ENCODE assay signal across 17 cellular contexts in genomic region chr10:133293810-133294119, GRCh38. TPM values are rescaled to one million over a fixed set of nuclear protein-coding genes. Genes with fewer than 3 reads are reported as not detected.
DNase-seq lines count a peak whose midpoint lies in the region; ATAC-seq and TF ChIP-seq lines count a peak whose summit lies in the region.
"Had no signal": no experiment of that assay in that cellular context is flagged by ENCODE, and none has a peak within 500 bp of the region (broad histone marks: within the 10 kb centered on the region; RNA-seq: fewer than 3 reads in every experiment).

No MANE protein-coding gene starts in this region.

- H3K9me2 ChIP-seq in SK-N-SH = no peaks in the 10 kb centered on the region

- ATAC-seq in SK-N-SH treated with all-trans-retinoic acid at 6 μM for 48 hours (no peak; the same call in 2 of the 3 replicates), upper lobe of left lung (ENCODE audit: low FRiP score in 2 of 2) (no peak)
- ATAC-seq in stimulated activated memory B cell treated with anti-CD40 and anti-IgM and Interleukin-4, amounts not matched to agents 10 μg/mL and 1 μg/mL and 100 μg/mL, for 72 hours = no peak
- ATAC-seq: HepG2 had no signal

- no peak overlapping the region for H2AFZ ChIP-seq in SK-N-SH (ENCODE audit: low read depth)
- H2AFZ ChIP-seq in fibroblast of lung (ENCODE audit: low read length) = no peak overlapping the region

- H3K27me3 Mint-ChIP-seq in stimulated activated memory B cell treated with anti-CD40 and anti-IgM and Interleukin-4, amounts not matched to agents 10 μg/mL and 1 μg/mL and 100 μg/mL, for 72 hours = no peaks in the 10 kb centered on the region

- H3K27ac Mint-ChIP-seq in stimulated activated memory B cell treated with anti-CD40 and anti-IgM and Interleukin-4, amounts not matched to agents 10 μg/mL and 1 μg/mL and 100 μg/mL, for 72 hours = no peak overlapping the region

- H3K4me2 ChIP-seq in SK-N-SH (peak overlapping the region; percentile 68; the same call in 1 of the 2 replicates), fibroblast of lung (ENCODE audit: extremely low read depth, insufficient read depth, low read length) (no peak overlapping the region)
- H3K4me2 ChIP-seq: BLaER1 had no signal

- H3K27me3 ChIP-seq in SK-N-SH (ENCODE audit: insufficient read depth) = no peaks in the 10 kb centered on the region
- no peaks in the 10 kb centered on the region for H3K27me3 ChIP-seq in fibroblast of lung (ENCODE audit: control insufficient read depth, insufficient read depth, low read length)
- no peaks in the 10 kb centered on the region for H3K27me3 ChIP-seq in upper lobe of left lung
- no peaks in the 10 kb centered on the region for H3K27me3 ChIP-seq in uterus
- H3K27me3 ChIP-seq: BLaER1, SJCRH30 had no signal

- no peak overlapping the region for H3K4me3 Mint-ChIP-seq in stimulated activated memory B cell treated with anti-CD40 and anti-IgM and Interleukin-4, amounts not matched to agents 10 μg/mL and 1 μg/mL and 100 μg/mL, for 72 hours

- H3K4me1 ChIP-seq in SK-N-SH (ENCODE audit: control insufficient read depth in 1 of 2, insufficient read depth in 2 of 2, low read depth in 1 of 2, low read length in 1 of 2) (peaks cover 0 to 14% of the 10 kb centered on the region in 2 experiments; a peak in 2 of 4 replicates), fibroblast of lung (ENCODE audit: control insufficient read depth, extremely low read depth, insufficient read depth, low read length) (peaks cover 13% of the 10 kb centered on the region), upper lobe of left lung (peaks cover 0 to 11% (median 4%) of the 10 kb centered on the region in 4 donors), uterus (no peaks in the 10 kb centered on the region)
- H3K4me1 ChIP-seq: BLaER1, SJCRH30 had no signal

- H3K4me1 Mint-ChIP-seq in stimulated activated memory B cell treated with anti-CD40 and anti-IgM and Interleukin-4, amounts not matched to agents 10 μg/mL and 1 μg/mL and 100 μg/mL, for 72 hours = no peaks in the 10 kb centered on the region

- no peak for TF ChIP-seq POLR2A in upper lobe of left lung (IDR thresholded peaks at IDR 0.05)
- no peak for TF ChIP-seq POLR2A in uterus (IDR thresholded peaks at IDR 0.05)

- CTCF ChIA-PET in SK-N-SH (lab: Yijun Ruan, JAX) (interaction anchor here (1.2 kb wide), 1 partner anchor 14 kb away, joined by 5 read pairs; no protein-coding TSS in a partner anchor), RWPE1 (lab: Yijun Ruan, JAX) (interaction anchor here (0.8 to 1.4 kb wide), 2 partner anchors 14 to 36 kb away, joined by 4 read pairs; no protein-coding TSS in a partner anchor)

- H3K36me3 Mint-ChIP-seq in stimulated activated memory B cell treated with anti-CD40 and anti-IgM and Interleukin-4, amounts not matched to agents 10 μg/mL and 1 μg/mL and 100 μg/mL, for 72 hours = peaks cover 66% of the 10 kb centered on the region

- TF ChIP-seq RAD21 in SK-N-SH (IDR thresholded peaks at IDR 0.05; ENCODE audit: low read length) = no peak

- H3K9me3 Mint-ChIP-seq in stimulated activated memory B cell treated with anti-CD40 and anti-IgM and Interleukin-4, amounts not matched to agents 10 μg/mL and 1 μg/mL and 100 μg/mL, for 72 hours = no peaks in the 10 kb centered on the region

- H3K4me3 ChIP-seq in SK-N-SH (ENCODE audit: low read depth in 2 of 2, low read length in 1 of 2) (no peak overlapping the region), fibroblast of lung (replicated peaks in 1 of 4; ENCODE audit: control extremely low read depth in 1 of 4, insufficient read depth in 1 of 4, low read depth in 3 of 4, low read length in 4 of 4) (no peak overlapping the region), upper lobe of left lung (no peak overlapping the region), uterus (no peak overlapping the region)
- H3K4me3 ChIP-seq: BLaER1, SJCRH30 had no signal

- peaks cover 8% of the 10 kb centered on the region for H3F3A ChIP-seq in SK-N-SH (replicated peaks; ENCODE audit: insufficient read depth)

- H3K36me3 ChIP-seq in SK-N-SH (replicated peaks in 1 of 2; ENCODE audit: control insufficient read depth in 1 of 2, insufficient read depth in 2 of 2, low read length in 1 of 2) (peaks cover 12 to 66% of the 10 kb centered on the region in 2 experiments), fibroblast of lung (ENCODE audit: control insufficient read depth, insufficient read depth, low read length) (peaks cover 46% of the 10 kb centered on the region), upper lobe of left lung (peaks cover 40 to 88% (median 85%) of the 10 kb centered on the region in 4 donors), uterus (no peaks in the 10 kb centered on the region)

- TF ChIP-seq CTCF in SK-N-SH (IDR thresholded peaks at IDR 0.05) = no peak
- TF ChIP-seq CTCF in RWPE1 (conservative IDR thresholded peaks at IDR 0.05; ENCODE audit: low read depth) = no peak
- TF ChIP-seq CTCF in fibroblast of lung (conservative IDR thresholded peaks at IDR 0.05 in 1 of 2, IDR thresholded peaks at IDR 0.05 in 1 of 2; ENCODE audit: low read depth in 1 of 2, low read length in 2 of 2) = no peak
- no peak for TF ChIP-seq CTCF in upper lobe of left lung (IDR thresholded peaks at IDR 0.05)
- TF ChIP-seq CTCF in uterus (IDR thresholded peaks at IDR 0.05) = no peak

- intact Hi-C loops in uterus (cut with DNase I; ENCODE audit: low total_unique reads) = no loop called here

- H4K20me1 ChIP-seq in SK-N-SH (ENCODE audit: insufficient read depth) (no peaks in the 10 kb centered on the region), fibroblast of lung (ENCODE audit: control insufficient read depth, extremely low read depth, insufficient read depth, low read length) (no peaks in the 10 kb centered on the region)

- TF ChIP-seq EP300 in SK-N-SH (IDR thresholded peaks at IDR 0.05; ENCODE audit: borderline replicate concordance in 1 of 2, low read depth in 1 of 2, low read length in 1 of 2) (no peak), upper lobe of left lung (IDR thresholded peaks at IDR 0.05) (no peak)

- POLR2A ChIA-PET in SK-N-SH (lab: Yijun Ruan, JAX) = no interaction called here
- POLR2A ChIA-PET in RWPE1 (lab: Yijun Ruan, JAX; ENCODE audit: low non-redundant PET) = interaction anchor here (1.3 kb wide), 1 partner anchor 35 kb away, joined by 5 read pairs; no protein-coding TSS in a partner anchor

- H3K27ac ChIP-seq in SK-N-SH (ENCODE audit: low read depth in 2 of 2, low read length in 1 of 2) = peak overlapping the region in 1 of 2 experiments; percentile 49; a peak in 1 of 4 replicates
- peak overlapping the region; percentile 77 for H3K27ac ChIP-seq in RWPE1
- peak overlapping the region; percentile 54 for H3K27ac ChIP-seq in fibroblast of lung (ENCODE audit: insufficient read depth, low read length)
- peak overlapping the region in 3 of 4 donors; percentile 48 to 88 (median 60) for H3K27ac ChIP-seq in upper lobe of left lung
- no peak overlapping the region for H3K27ac ChIP-seq in uterus
- H3K27ac ChIP-seq: 22Rv1, BLaER1, SJCRH30 had no signal

- DNase-seq in SK-N-SH (no peak), RWPE1 (ENCODE audit: low spot score) (no peak), fibroblast of lung (ENCODE audit: low read depth in 2 of 2) (no peak), upper lobe of left lung (no peak), kidney glomerular epithelial cell (lab: John Stamatoyannopoulos, UW) (no peak), uterus (no peak)
- DNase-seq: H7, Karpas-422, NCI-H1417 treated with DMSO at 0.1 percent for 48 hours, NCI-H2029, NCI-H510A, SJCRH30 had no signal

- H3K9ac ChIP-seq in SK-N-SH = no peak overlapping the region
- no peak overlapping the region for H3K9ac ChIP-seq in fibroblast of lung (ENCODE audit: insufficient read depth, low read length)

- WGBS in SK-N-SH (ENCODE audit: low lambda C conversion rate) = 97% methylated on average over 10 of the region's 10 CpGs
- 79 to 90% methylated on average over 10 of the region's 10 CpGs for WGBS in upper lobe of left lung, 2 donors

- H3K79me2 ChIP-seq in SK-N-SH (ENCODE audit: insufficient read depth) (no peaks in the 10 kb centered on the region), fibroblast of lung (ENCODE audit: control insufficient read depth, insufficient read depth, low read length) (no peaks in the 10 kb centered on the region)

- H3K9me3 ChIP-seq in SK-N-SH (no peaks in the 10 kb centered on the region), fibroblast of lung (ENCODE audit: control insufficient read depth, insufficient read depth, low read depth, low read length) (no peaks in the 10 kb centered on the region), upper lobe of left lung (no peaks in the 10 kb centered on the region), uterus (no peaks in the 10 kb centered on the region)
- H3K9me3 ChIP-seq: BLaER1, SJCRH30 had no signal

RNA-seq across cellular contexts. Expression of gene TUBGCP2, which starts 14.9 kb away (rescaled TPM):
- polyA plus RNA-seq in SK-N-SH (2012; rRNA removed) (47.4 and 49.1 TPM in 2 replicates), fibroblast of lung (31.0 and 46.0 TPM in 2 replicates)
- polyA plus RNA-seq in SK-N-SH (2012; cell fraction: cytosol; rRNA removed) = 21.2 and 31.5 TPM in 2 replicates
- 99.3 and 109 TPM in 2 replicates for polyA plus RNA-seq in SK-N-SH (2012; cell fraction: nucleus; rRNA removed)
- total RNA-seq in fibroblast of lung (51.6 and 60.8 TPM in 2 replicates), upper lobe of left lung (100 to 1,000 TPM in 1 of 6 donors, 10 to 100 TPM in 5; 41.7 to 106 (median 56.3) TPM), uterus (10 to 100 TPM; 26.8 to 61.9 (median 44.4) TPM)
- 42.2 and 63.2 TPM in 2 replicates for polyA plus RNA-seq in fibroblast of lung (2012)
- polyA minus RNA-seq in fibroblast of lung (ENCODE audit: low replicate concordance) = 56.9 and 75.9 TPM in 2 replicates

RNA-seq across cellular contexts. Expression of gene ZNF511, which starts 14.9 kb away (rescaled TPM):
- polyA plus RNA-seq in SK-N-SH (2012; rRNA removed) = 43.5 and 62.3 TPM in 2 replicates
- polyA plus RNA-seq in SK-N-SH (2012; cell fraction: cytosol; rRNA removed) = 33.7 and 40.0 TPM in 2 replicates
- polyA plus RNA-seq in SK-N-SH (2012; cell fraction: nucleus; rRNA removed) = 41.9 and 53.5 TPM in 2 replicates
- 23.6 and 27.7 TPM in 2 replicates for total RNA-seq in fibroblast of lung
- 18.5 and 25.2 TPM in 2 replicates for polyA plus RNA-seq in fibroblast of lung
- 28.3 and 42.8 TPM in 2 replicates for polyA plus RNA-seq in fibroblast of lung (2012)
- 9.4 and 44.2 TPM in 2 replicates for polyA minus RNA-seq in fibroblast of lung (ENCODE audit: low replicate concordance)
- 10 to 100 TPM; 12.6 to 44.2 (median 33.0) TPM for total RNA-seq in upper lobe of left lung
- total RNA-seq in uterus = 10 to 100 TPM; 23.1 to 45.5 (median 30.0) TPM

RNA-seq across cellular contexts. Expression of gene ADAM8, which starts 17.1 kb away (rescaled TPM):
- polyA plus RNA-seq in SK-N-SH (2012; rRNA removed) = 1.6 and 1.7 TPM in 2 replicates
- polyA plus RNA-seq in SK-N-SH (2012; cell fraction: cytosol; rRNA removed) = 0.33 and 0.42 TPM in 2 replicates
- 13.7 and 16.4 TPM in 2 replicates for polyA plus RNA-seq in SK-N-SH (2012; cell fraction: nucleus; rRNA removed)
- total RNA-seq in fibroblast of lung = 1.0 and 2.0 TPM in 2 replicates
- polyA plus RNA-seq in fibroblast of lung = 0.23 and 0.26 TPM in 2 replicates
- 0.26 and 0.47 TPM in 2 replicates for polyA plus RNA-seq in fibroblast of lung (2012)
- polyA minus RNA-seq in fibroblast of lung (ENCODE audit: low replicate concordance) = 0.26 TPM in 1 of 2 replicates, not detected in the other
- 10 to 100 TPM; 10.4 to 93.2 (median 32.9) TPM for total RNA-seq in upper lobe of left lung
- total RNA-seq in uterus = 1 to 10 TPM in 3 of 4 donors, not detected in 1; 5.1 to 7.6 (median 5.9) TPM

RNA-seq across cellular contexts. Expression of gene CALY, which starts 42.9 kb away (rescaled TPM):
- polyA plus RNA-seq in SK-N-SH (2012; rRNA removed) = 3.3 TPM in 2 replicates
- polyA plus RNA-seq in SK-N-SH (2012; cell fraction: cytosol; rRNA removed) = 1.4 and 3.9 TPM in 2 replicates
- polyA plus RNA-seq in SK-N-SH (2012; cell fraction: nucleus; rRNA removed) = 1.7 and 4.5 TPM in 2 replicates
- 0.26 TPM in 1 of 2 replicates, not detected in the other for total RNA-seq in fibroblast of lung
- polyA plus RNA-seq in fibroblast of lung = 0.14 TPM in 1 of 2 replicates, not detected in the other
- 0.69 and 0.92 TPM in 2 replicates for polyA plus RNA-seq in fibroblast of lung (2012)
- polyA minus RNA-seq in fibroblast of lung (ENCODE audit: low replicate concordance) = not detected in 2 replicates
- 1 to 10 TPM in 1 of 6 donors, not detected in 5; 7.4 TPM for total RNA-seq in upper lobe of left lung
- under 1 TPM in 1 of 4 donors, not detected in 3; 0.69 TPM for total RNA-seq in uterus
- total RNA-seq: H7, HepG2, SJCRH30 had no signal

RNA-seq across cellular contexts. Expression of gene PRAP1, which starts 53.4 kb away (rescaled TPM):
- polyA plus RNA-seq in SK-N-SH (2012; rRNA removed) (1.9 and 2.3 TPM in 2 replicates), fibroblast of lung (not detected in 2 replicates)
- 0.72 and 1.1 TPM in 2 replicates for polyA plus RNA-seq in SK-N-SH (2012; cell fraction: cytosol; rRNA removed)
- 0.52 and 0.54 TPM in 2 replicates for polyA plus RNA-seq in SK-N-SH (2012; cell fraction: nucleus; rRNA removed)
- total RNA-seq in fibroblast of lung (not detected in 2 replicates), upper lobe of left lung (not detected), uterus (not detected)
- polyA plus RNA-seq in fibroblast of lung (2012) = not detected in 2 replicates
- polyA minus RNA-seq in fibroblast of lung (ENCODE audit: low replicate concordance) = not detected in 2 replicates
- total RNA-seq: H7, SJCRH30 had no signal

Comparison
In these comparisons a context has a peak if more than half of its experiments do, and no peak if none do; other contexts are left out.
1. H3K27ac ChIP-seq: peak in RWPE1 (single experiment), fibroblast of lung (single experiment) and upper lobe of left lung (3 of 4); none in uterus (0 of 2).